Comparison of ENCODE assay signal across 34 cellular contexts in genomic region chr19:15540435-15540834, GRCh38. TPM values are rescaled to one million over a fixed set of nuclear protein-coding genes. Genes with fewer than 3 reads are reported as not detected.
"Had no signal": no experiment of that assay in that cellular context is flagged by ENCODE, and none has a peak within 500 bp of the region (broad histone marks: within the 10 kb centered on the region; RNA-seq: fewer than 3 reads in every experiment).

No MANE protein-coding gene starts in this region.

- H3K27me3 ChIP-seq: brain microvascular endothelial cell, SJCRH30 had no signal

- DNase-seq: activated CD4-positive, alpha-beta memory T cell treated with anti-CD3 and anti-CD28 coated beads, Interleukin-2, amount 10 ng/mL, durations not matched to agents 7 days and 5 days; activated CD4-positive, alpha-beta T cell treated with anti-CD3 and anti-CD28 coated beads for 1 hour; activated CD4-positive, alpha-beta T cell treated with anti-CD3 and anti-CD28 coated beads for 48 hours; activated CD4-positive, CD25-positive, alpha-beta regulatory T cell; activated CD8-positive, alpha-beta memory T cell treated with anti-CD3 and anti-CD28 coated beads for 24 hours; activated CD8-positive, alpha-beta memory T cell treated with anti-CD3 and anti-CD28 coated beads, Interleukin-2, amount 10 ng/mL, durations not matched to agents 7 days and 5 days; activated CD8-positive, alpha-beta memory T cell treated with anti-CD3 and anti-CD28 coated beads, Interleukin-2, amount 50 U/mL, for 48 hours; activated effector memory CD4-positive, alpha-beta T cell treated with anti-CD3 and anti-CD28 coated beads, Interleukin-2, amount 50 U/mL, for 16 hours; activated naive CD4-positive, alpha-beta T cell; activated naive CD4-positive, alpha-beta T cell treated with anti-CD3 and anti-CD28 coated beads, Interleukin-2, amount 50 U/mL, for 16 hours; activated naive CD8-positive, alpha-beta T cell treated with anti-CD3 and anti-CD28 coated beads for 36 hours; activated T-cell treated with anti-CD3 and anti-CD28 coated beads, Interleukin-2, amount 50 U/mL, for 48 hours; amniotic stem cell; aorta; brain microvascular endothelial cell; central memory CD4-positive, alpha-beta T cell; Kasumi-1; MG63; NCI-H1092; NCI-H1436 treated with DMSO at 0.1 percent for 48 hours; NCI-H1694 treated with DMSO at 0.1 percent for 48 hours; NCI-H2029; NCI-H345; NCI-H524 treated with DMSO at 0.1 percent for 48 hours; SHP77; SJCRH30; T1000; WERI-Rb-1 had no signal

- H3K27ac ChIP-seq: brain microvascular endothelial cell, SJCRH30, SK-N-MC, WERI-Rb-1 had no signal

- H3K4me3 ChIP-seq: MG63, SJCRH30, SK-N-MC had no signal

- H3K36me3 ChIP-seq: brain microvascular endothelial cell, MG63, SJCRH30, WERI-Rb-1 had no signal

- FAIRE-seq: TTC549 had no signal

- H3K4me1 ChIP-seq: SJCRH30 had no signal

- ATAC-seq: activated CD8-positive, alpha-beta memory T cell treated with anti-CD3 and anti-CD28 coated beads, Interleukin-2, amount 10 ng/mL, durations not matched to agents 7 days and 5 days; Panc1 had no signal

RNA-seq across cellular contexts. Expression of gene CYP4F22, which starts 32.1 kb away (rescaled TPM):
- total RNA-seq: aorta, cerebellum, NCI-H460, RPMI7951, SJCRH30 had no signal
- polyA plus RNA-seq: aorta had no signal
